Comparison of ENCODE assay signal across 8 cellular contexts in the genomic region with DNA sequence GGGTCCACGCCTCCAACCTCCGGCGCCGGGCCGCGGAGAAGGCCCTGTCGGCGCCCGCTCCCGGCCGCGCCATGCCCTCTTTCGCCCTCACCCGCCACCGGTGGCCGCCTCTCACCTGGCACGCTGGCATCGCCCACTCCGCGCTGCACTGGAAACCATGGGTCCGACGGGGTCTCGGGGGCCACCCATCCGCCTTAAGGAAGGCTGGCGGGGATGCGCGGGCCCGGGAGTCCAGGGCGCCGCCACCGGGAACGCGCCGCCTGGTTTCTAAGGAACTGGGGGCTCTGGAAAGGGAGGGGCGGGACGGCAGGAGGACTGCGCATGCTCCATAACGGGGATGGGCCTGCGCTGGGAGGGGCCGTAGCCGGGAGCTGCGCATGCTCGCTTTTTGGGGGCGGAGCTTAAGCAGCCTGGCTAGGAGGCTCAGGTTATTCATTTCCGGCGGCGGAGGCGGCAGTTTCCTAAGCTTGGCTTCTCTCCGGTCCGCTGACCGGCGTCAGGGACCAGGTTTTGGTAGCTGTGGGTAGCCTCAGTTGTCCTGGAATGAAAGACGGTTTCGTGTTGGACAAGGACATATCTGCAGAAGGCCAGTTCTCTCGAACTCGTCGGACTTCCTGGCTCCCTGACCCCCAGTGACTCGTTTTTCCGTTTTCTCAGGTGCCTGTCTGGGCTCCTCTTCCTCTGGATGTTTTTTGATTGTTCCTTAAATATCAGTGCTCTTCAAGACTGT.
A peak's percentile ranks its signal among the peaks of the same experiment; 100 is the strongest.
DNase-seq lines count a peak whose midpoint lies in the region; ATAC-seq and TF ChIP-seq lines count a peak whose summit lies in the region.

A gene with protein sequence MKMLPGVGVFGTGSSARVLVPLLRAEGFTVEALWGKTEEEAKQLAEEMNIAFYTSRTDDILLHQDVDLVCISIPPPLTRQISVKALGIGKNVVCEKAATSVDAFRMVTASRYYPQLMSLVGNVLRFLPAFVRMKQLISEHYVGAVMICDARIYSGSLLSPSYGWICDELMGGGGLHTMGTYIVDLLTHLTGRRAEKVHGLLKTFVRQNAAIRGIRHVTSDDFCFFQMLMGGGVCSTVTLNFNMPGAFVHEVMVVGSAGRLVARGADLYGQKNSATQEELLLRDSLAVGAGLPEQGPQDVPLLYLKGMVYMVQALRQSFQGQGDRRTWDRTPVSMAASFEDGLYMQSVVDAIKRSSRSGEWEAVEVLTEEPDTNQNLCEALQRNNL (minus strand): TSS at position 269 of the 730 bp plus-strand sequence. CDS start 33,601 bp downstream, outside the sequence.

- H3K27ac Mint-ChIP-seq in nephron = peak within 1 kb of the TSS; percentile 73 to 90 (median 84)
- H3K27ac Mint-ChIP-seq in stimulated activated naive CD8-positive, alpha-beta T cell treated with anti-CD3 and anti-CD28 coated beads, Interleukin-15, Interleukin-2, amounts not matched to agents 100 ng/mL and 50 ng/mL, for 24 hours = peak within 1 kb of the TSS; percentile 97

- H3K36me3 ChIP-seq in RWPE2 (ENCODE audit: low read depth) = peaks cover 4% of the 10 kb centered on the region; the same call in 1 of the 2 replicates

- H3K36me3 Mint-ChIP-seq in nephron (ENCODE audit: low read depth) = no peaks in the 10 kb centered on the region
- peaks cover 16% of the 10 kb centered on the region for H3K36me3 Mint-ChIP-seq in stimulated activated naive CD8-positive, alpha-beta T cell treated with anti-CD3 and anti-CD28 coated beads, Interleukin-15, Interleukin-2, amounts not matched to agents 100 ng/mL and 50 ng/mL, for 24 hours (ENCODE audit: low read depth)

- H3K27me3 ChIP-seq in RWPE2 (ENCODE audit: insufficient read depth, poor library complexity, severe bottlenecking) = no peaks in the 10 kb centered on the region

- H3K27ac ChIP-seq in RWPE2 (ENCODE audit: poor library complexity, severe bottlenecking) = peak within 1 kb of the TSS; percentile 43

- H3K9me3 ChIP-seq in RWPE2 (ENCODE audit: severe bottlenecking) = no peaks in the 10 kb centered on the region

- no peaks in the 10 kb centered on the region for H3K9me3 Mint-ChIP-seq in nephron
- no peaks in the 10 kb centered on the region for H3K9me3 Mint-ChIP-seq in stimulated activated naive CD8-positive, alpha-beta T cell treated with anti-CD3 and anti-CD28 coated beads, Interleukin-15, Interleukin-2, amounts not matched to agents 100 ng/mL and 50 ng/mL, for 24 hours

- TF ChIP-seq CTCF in RWPE2 (IDR thresholded peaks at IDR 0.05; ENCODE audit: poor library complexity, severe bottlenecking) (no peak), fibroblast of pulmonary artery (IDR thresholded peaks at IDR 0.05; ENCODE audit: low read length, missing control alignments) (no peak), nephron (IDR thresholded peaks at IDR 0.05; ENCODE audit: unreplicated experiment in 3 of 3) (no peak)

- H3K4me3 ChIP-seq in RWPE2 (ENCODE audit: severe bottlenecking) = peak within 1 kb of the TSS; percentile 76
- H3K4me3 ChIP-seq in fibroblast of pulmonary artery (replicated peaks; ENCODE audit: low read depth, low read length) = peak within 1 kb of the TSS; percentile 90

- peaks cover 5% of the 10 kb centered on the region for H3K4me1 ChIP-seq in RWPE2 (ENCODE audit: insufficient read depth, poor library complexity, severe bottlenecking)

- DNase-seq in EH (ENCODE audit: low read depth) = peak; percentile 95
- DNase-seq in GOT3 (lab: John Stamatoyannopoulos, UW) = peak; percentile 84
- DNase-seq in LoVo (ENCODE audit: low spot score) = peak; percentile 95
- DNase-seq in RWPE2 (ENCODE audit: low spot score) = peak; percentile 92
- DNase-seq in activated T-helper 9 cell treated with anti-CD3 and anti-CD28 coated beads, Interleukin-2, amount 50 U/mL, for 16 hours (ENCODE audit: low read depth) = peak; percentile 98
- DNase-seq in fibroblast of pulmonary artery (ENCODE audit: low read depth) = peak; percentile 95

- peak; percentile 70 for ATAC-seq in RWPE2 (ENCODE audit: low read depth)

- peaks cover under 1% of the 10 kb centered on the region for H3K27me3 Mint-ChIP-seq in nephron (ENCODE audit: low read depth)
- no peaks in the 10 kb centered on the region for H3K27me3 Mint-ChIP-seq in stimulated activated naive CD8-positive, alpha-beta T cell treated with anti-CD3 and anti-CD28 coated beads, Interleukin-15, Interleukin-2, amounts not matched to agents 100 ng/mL and 50 ng/mL, for 24 hours

- peaks cover 32% of the 10 kb centered on the region for H3K4me1 Mint-ChIP-seq in nephron
- peaks cover 33% of the 10 kb centered on the region for H3K4me1 Mint-ChIP-seq in stimulated activated naive CD8-positive, alpha-beta T cell treated with anti-CD3 and anti-CD28 coated beads, Interleukin-15, Interleukin-2, amounts not matched to agents 100 ng/mL and 50 ng/mL, for 24 hours (ENCODE audit: low read depth)

- peak within 1 kb of the TSS; percentile 91 to 96 (median 95) for H3K4me3 Mint-ChIP-seq in nephron
- peak within 1 kb of the TSS; percentile 93 for H3K4me3 Mint-ChIP-seq in stimulated activated naive CD8-positive, alpha-beta T cell treated with anti-CD3 and anti-CD28 coated beads, Interleukin-15, Interleukin-2, amounts not matched to agents 100 ng/mL and 50 ng/mL, for 24 hours

Comparison
In these comparisons a context has a peak if more than half of its experiments do, and no peak if none do; other contexts are left out.
1. Peak in every context shown above with its lines: DNase-seq, ATAC-seq, H3K4me3 ChIP-seq and H3K27ac ChIP-seq.